In genomic region chr5:173714551-173715428, GRCh38 we compare ENCODE assay signal across 12 cellular contexts.
DNase-seq lines count a peak whose midpoint lies in the region; ATAC-seq and TF ChIP-seq lines count a peak whose summit lies in the region.
"Had no signal": no experiment of that assay in that cellular context is flagged by ENCODE, and none has a peak within 500 bp of the region (broad histone marks: within the 10 kb centered on the region; RNA-seq: fewer than 3 reads in every experiment).

No MANE protein-coding gene starts in this region.

- 0 out of 2 replicates have a peak, but pooled peaks cover 2% of the 10 kb centered on the region for H3K27me3 ChIP-seq in SJCRH30
- H3K27me3 ChIP-seq: BLaER1 had no signal

- TF ChIP-seq CTCF in fibroblast of mammary gland (conservative IDR thresholded peaks at IDR 0.05; ENCODE audit: control insufficient read depth, insufficient read depth, low read depth, low read length), result no peak

- intact Hi-C loops in left cardiac atrium (cut with DNase I), result no loop called here
- intact Hi-C loops in Right ventricle myocardium inferior (cut with DNase I), result no loop called here

- no peak overlapping the region for H3K27ac ChIP-seq in SJCRH30
- H3K27ac ChIP-seq: BLaER1, SK-N-MC had no signal

- H3K4me1 ChIP-seq in SJCRH30, result peaks cover 5% of the 10 kb centered on the region

- ATAC-seq in left cardiac atrium (peak; percentile 58 to 69), Right ventricle myocardium inferior (no peak), HG02884 (IDR thresholded peaks at IDR 0.05; ENCODE audit: unreplicated experiment) (no peak)
- ATAC-seq: effector memory CD8-positive, alpha-beta T cell had no signal

- H3K36me3 ChIP-seq in SJCRH30, result no peaks in the 10 kb centered on the region
- H3K36me3 ChIP-seq: BLaER1 had no signal

- no peak for DNase-seq in left cardiac atrium
- DNase-seq in Right ventricle myocardium inferior (ENCODE audit: missing footprints), result no peak
- DNase-seq in SJCRH30, result peak; percentile 26 to 32
- DNase-seq in fibroblast of mammary gland (ENCODE audit: low read depth), result peak; percentile 95
- DNase-seq in stromal cell of bone marrow (ENCODE audit: low read depth), result peak; percentile 73
- DNase-seq in HuH-7 (ENCODE audit: low spot score), result no peak
- no peak for DNase-seq in DMS79 treated with DMSO at 0.1 percent for 48 hours (lab: John Stamatoyannopoulos, UW)
- DNase-seq: activated T-cell treated with anti-CD3 and anti-CD28 coated beads, Interleukin-2, amount 50 U/mL, for 24 hours; effector memory CD8-positive, alpha-beta T cell had no signal

- H3K4me3 ChIP-seq in SJCRH30 (no peak overlapping the region), fibroblast of mammary gland (ENCODE audit: control insufficient read depth, low read depth, low read length) (no peak overlapping the region)
- H3K4me3 ChIP-seq: BLaER1, SK-N-MC had no signal

- H3K9me3 ChIP-seq in SJCRH30 (replicated peaks), result no peaks in the 10 kb centered on the region
- H3K9me3 ChIP-seq: BLaER1 had no signal

Comparison
In these comparisons a context has a peak if more than half of its experiments do, and no peak if none do; other contexts are left out.
1. ATAC-seq: peak in left cardiac atrium (2 of 2); none in Right ventricle myocardium inferior (single experiment) and HG02884 (single experiment).
2. DNase-seq: peak in SJCRH30 (2 of 2), fibroblast of mammary gland (single experiment) and stromal cell of bone marrow (single experiment); none in left cardiac atrium (single experiment), Right ventricle myocardium inferior (single experiment), HuH-7 (single experiment) and DMS79 treated with DMSO at 0.1 percent for 48 hours (single experiment).